In the genomic region with DNA sequence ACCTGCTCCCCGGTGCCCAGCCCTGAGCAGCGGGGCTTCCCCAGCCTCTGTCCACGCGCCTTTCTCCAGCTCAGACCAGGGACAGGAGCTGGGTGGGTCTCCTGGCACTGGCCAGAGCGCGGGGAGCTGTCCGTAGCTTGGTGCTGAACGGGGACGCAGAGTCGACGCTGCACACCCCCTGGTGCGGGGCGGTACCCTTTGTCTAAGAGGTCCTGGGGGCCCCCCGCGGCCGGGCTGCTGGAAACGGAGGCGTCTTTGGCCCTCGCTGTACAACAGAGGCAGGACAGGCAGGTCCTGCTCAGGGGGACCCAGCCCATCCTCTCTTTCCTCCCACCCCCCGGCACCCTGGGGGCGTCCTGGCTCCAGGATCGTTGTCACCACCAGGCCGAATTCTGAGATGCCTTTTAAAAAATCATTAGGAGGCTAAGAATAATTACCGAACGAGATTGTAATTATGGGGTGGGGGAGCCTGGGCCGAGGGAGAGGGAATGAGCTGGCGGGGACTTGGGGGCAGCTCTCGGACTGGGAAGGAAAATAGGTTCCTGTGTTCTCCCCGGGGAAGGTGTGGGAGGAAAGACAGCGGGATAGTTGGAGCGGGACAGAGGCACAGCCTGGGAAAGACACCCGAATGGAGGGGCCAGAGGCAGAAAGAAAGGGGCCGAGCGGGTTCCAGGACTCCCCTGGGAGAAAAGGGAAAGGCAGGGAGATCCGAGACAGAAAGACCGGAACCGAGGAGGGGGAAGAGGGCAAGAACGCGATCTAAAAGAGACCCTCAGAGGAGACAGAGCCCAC, we compare ENCODE assay signal across 9 cellular contexts. TPM values are rescaled to one million over a fixed set of nuclear protein-coding genes. Genes with fewer than 3 reads are reported as not detected.
DNase-seq lines count a peak whose midpoint lies in the region; ATAC-seq and TF ChIP-seq lines count a peak whose summit lies in the region.
"Had no signal": no experiment of that assay in that cellular context is flagged by ENCODE, and none has a peak within 500 bp of the region (broad histone marks: within the 10 kb centered on the region; RNA-seq: fewer than 3 reads in every experiment).

No MANE protein-coding gene starts in this region.

- H2AFZ ChIP-seq in IMR-90 (replicated peaks; ENCODE audit: low read length, poor library complexity), result no peak overlapping the region

- H3K9me1 ChIP-seq in IMR-90 (ENCODE audit: insufficient read depth, low read length), result no peaks in the 10 kb centered on the region; the same call in 1 of the 2 replicates

- ATAC-seq in IMR-90 (ENCODE audit: low read depth) (peak; percentile 89), body of pancreas (peak; percentile 34), HG03095 (IDR thresholded peaks at IDR 0.05; ENCODE audit: unreplicated experiment) (no peak)

- H3K23ac ChIP-seq in IMR-90 (ENCODE audit: low read depth, low read length), result no peak overlapping the region; the same call in 1 of the 2 replicates

- no peak overlapping the region for H3K9ac ChIP-seq in IMR-90 (ENCODE audit: low read depth, low read length)
- no peak overlapping the region for H3K9ac ChIP-seq in liver (ENCODE audit: low read depth in 1 of 2, low read length in 2 of 2)

- TF ChIP-seq CTCF in IMR-90 (conservative IDR thresholded peaks at IDR 0.05; ENCODE audit: low read depth, low read length) (no peak), body of pancreas (IDR thresholded peaks at IDR 0.05) (no peak), liver (IDR thresholded peaks at IDR 0.05; ENCODE audit: low read depth, low read length, missing input control) (no peak)

- no peak overlapping the region for H2AK5ac ChIP-seq in IMR-90 (ENCODE audit: low read depth, low read length)

- peaks cover 16% of the 10 kb centered on the region; the same call in 1 of the 2 replicates for H3K9me3 ChIP-seq in IMR-90 (ENCODE audit: control insufficient read depth, insufficient read depth, low read length)
- no peaks in the 10 kb centered on the region for H3K9me3 ChIP-seq in body of pancreas
- peaks cover 0 to under 1% (median 0%) of the 10 kb centered on the region in 4 donors for H3K9me3 ChIP-seq in liver (ENCODE audit: control insufficient read depth in 4 of 4, low read length in 3 of 4)

- H3K4me1 ChIP-seq in IMR-90 (ENCODE audit: control insufficient read depth, insufficient read depth, low read length) (peaks cover 3% of the 10 kb centered on the region; the same call in 1 of the 2 replicates), body of pancreas (peaks cover 56% of the 10 kb centered on the region), liver (ENCODE audit: control insufficient read depth in 4 of 4, insufficient read depth in 4 of 4, low read length in 3 of 4) (peaks cover 9 to 59% (median 25%) of the 10 kb centered on the region in 4 donors)

- no peak overlapping the region for H3K18ac ChIP-seq in IMR-90 (ENCODE audit: low read depth, low read length)

- H3K27me3 ChIP-seq in IMR-90 (ENCODE audit: control insufficient read depth, insufficient read depth, low read length) (peaks cover 83% of the 10 kb centered on the region), body of pancreas (peaks cover 0 to 58% of the 10 kb centered on the region in 2 donors), liver (ENCODE audit: control insufficient read depth in 4 of 4, insufficient read depth in 4 of 4, low read length in 3 of 4) (peaks cover 23 to 29% (median 27%) of the 10 kb centered on the region in 4 donors)

- H4K91ac ChIP-seq in IMR-90 (ENCODE audit: insufficient read depth, low read depth, low read length), result no peak overlapping the region

- no peak overlapping the region for H2BK5ac ChIP-seq in IMR-90 (ENCODE audit: low read depth, low read length, poor library complexity, severe bottlenecking)

- H3K4ac ChIP-seq in IMR-90 (ENCODE audit: low read depth, low read length), result no peak overlapping the region

- no peak overlapping the region for H4K8ac ChIP-seq in IMR-90 (ENCODE audit: low read depth in 2 of 2, low read length in 2 of 2)

- H4K5ac ChIP-seq in IMR-90 (ENCODE audit: low read depth, low read length), result no peak overlapping the region

- in situ Hi-C loops in IMR-90 (cut with MboI; ENCODE audit: low sequenced_read_pairs), result no loop called here

- no peaks in the 10 kb centered on the region; a peak in 1 of 4 replicates for H3K79me1 ChIP-seq in IMR-90 (ENCODE audit: low read depth in 1 of 2, low read length in 2 of 2)

- 0% methylated on average over 8 of the region's 39 CpGs; no CpG with 5 or more reads in 1 of the 2 experiments for WGBS in IMR-90 (ENCODE audit: extremely low coverage in 2 of 2, insufficient read length in 1 of 2), 2 experiments
- 4 to 13% methylated on average over 20 to 39 of the region's 39 CpGs for WGBS in body of pancreas, 2 donors
- 10% methylated on average over 39 of the region's 39 CpGs for WGBS in liver

- POLR2A ChIA-PET in IMR-90 (lab: Charles Lee; ENCODE audit: unreplicated experiment), result no interaction called here

- no TSS peak for BruUV-seq in IMR-90 (replicated peaks; lab: Mats Ljungman, UMichigan)

- H2AK9ac ChIP-seq in IMR-90 (replicated peaks; ENCODE audit: low read depth, low read length, poor library complexity), result no peak overlapping the region

- no peak overlapping the region for H2BK15ac ChIP-seq in IMR-90 (ENCODE audit: low read depth, low read length)

- no peak overlapping the region for H2BK120ac ChIP-seq in IMR-90 (ENCODE audit: low read depth, low read length)

- no peak for TF ChIP-seq POLR2A in IMR-90 (IDR thresholded peaks at IDR 0.05; ENCODE audit: low read depth, low read length)
- TF ChIP-seq POLR2A in body of pancreas (IDR thresholded peaks at IDR 0.05), result no peak

- no peak overlapping the region for H3K56ac ChIP-seq in IMR-90 (ENCODE audit: extremely low read depth, insufficient read depth, low read length)

- H3K27ac ChIP-seq in IMR-90 (ENCODE audit: insufficient read depth, low read length) (no peak overlapping the region), body of pancreas (no peak overlapping the region), liver (ENCODE audit: low read depth in 1 of 2, low read length in 2 of 2) (no peak overlapping the region)

- CTCF ChIA-PET in IMR-90 (lab: Yijun Ruan, JAX), result no interaction called here

- no peak overlapping the region for H2BK20ac ChIP-seq in IMR-90 (ENCODE audit: low read depth, low read length)

- TF ChIP-seq RAD21 in IMR-90 (IDR thresholded peaks at IDR 0.05; ENCODE audit: low read length), result no peak
- no peak for TF ChIP-seq RAD21 in liver (IDR thresholded peaks at IDR 0.05)

- peaks cover 28% of the 10 kb centered on the region for H4K20me1 ChIP-seq in IMR-90 (ENCODE audit: insufficient read depth, low read length)

- H3K4me2 ChIP-seq in IMR-90 (ENCODE audit: low read depth, low read length), result no peak overlapping the region

- intact Hi-C loops in IMR-90 (cut with micrococcal nuclease), result no loop called here
- intact Hi-C loops in body of pancreas (cut with DNase I), result no loop called here

- H3K4me3 ChIP-seq in IMR-90 (ENCODE audit: insufficient read depth, low read depth, low read length), result no peak overlapping the region
- H3K4me3 ChIP-seq in body of pancreas, result no peak overlapping the region
- H3K4me3 ChIP-seq in liver (ENCODE audit: low read depth in 1 of 3, low read length in 3 of 3), result no peak overlapping the region

- no peaks in the 10 kb centered on the region for H3K36me3 ChIP-seq in IMR-90 (ENCODE audit: control insufficient read depth, insufficient read depth, low read length)
- no peaks in the 10 kb centered on the region for H3K36me3 ChIP-seq in body of pancreas (replicated peaks in 1 of 2; ENCODE audit: insufficient read depth in 1 of 2, low read depth in 2 of 2)
- no peaks in the 10 kb centered on the region for H3K36me3 ChIP-seq in liver (ENCODE audit: control insufficient read depth in 4 of 4, insufficient read depth in 3 of 4, low read depth in 1 of 4, low read length in 3 of 4)

- dilution Hi-C loops in IMR-90 (cut with HindIII; ENCODE audit: low sequenced_read_pairs, unreplicated experiment), result no loop called here

- DNase-seq in AG08395 (ENCODE audit: low spot score) (peak; percentile 82), IMR-90 (peak; percentile 51), body of pancreas (peak; percentile 46 to 59 (median 50)), NCI-H345 (lab: John Stamatoyannopoulos, UW) (no peak), NCI-H526 treated with DMSO at 0.1 percent for 48 hours (lab: John Stamatoyannopoulos, UW) (no peak), NCI-H345 treated with DMSO at 0.1 percent for 48 hours (lab: John Stamatoyannopoulos, UW; ENCODE audit: unreplicated experiment) (no peak)

- H3K14ac ChIP-seq in IMR-90 (replicated peaks; ENCODE audit: low read depth, low read length), result no peak overlapping the region

TF ChIP-seq in IMR-90, 13 proteins besides CTCF, POLR2A, EP300 and RAD21:
- TF ChIP-seq BHLHE40 (IDR thresholded peaks at IDR 0.05; ENCODE audit: low read depth, low read length) (no peak), RFX5 (IDR thresholded peaks at IDR 0.05; ENCODE audit: low read depth, low read length) (no peak), MXI1 (IDR thresholded peaks at IDR 0.05; ENCODE audit: borderline replicate concordance, low read depth, low read length) (peak; percentile 75)

RNA-seq across cellular contexts. Expression of gene SKOR1, which starts 4.1 kb away (rescaled TPM):
- not detected in 2 replicates for total RNA-seq in IMR-90 (2012; rRNA removed)
- 0.03 and 0.06 TPM in 2 replicates for polyA plus RNA-seq in IMR-90 (2012; rRNA removed)
- polyA plus RNA-seq in IMR-90 (2012; cell fraction: cytosol; rRNA removed), result 0.07 TPM in 1 of 2 replicates, not detected in the other
- 0.21 and 0.52 TPM in 2 replicates for polyA plus RNA-seq in IMR-90 (2012; cell fraction: nucleus; rRNA removed; ENCODE audit: low replicate concordance)
- under 1 TPM; under 0.01 to 0.78 TPM for total RNA-seq in body of pancreas
- total RNA-seq in liver, result under 1 TPM; 0.05 to 0.17 TPM
- under 1 TPM in 1 of 2 donors, not detected in 1; 0.02 TPM for polyA plus RNA-seq in liver

RNA-seq across cellular contexts. Expression of gene RNU6-1, which starts 18.7 kb away (rescaled TPM):
- total RNA-seq in IMR-90 (2012; rRNA removed) (not detected in 2 replicates), body of pancreas (not detected), liver (not detected)
- polyA plus RNA-seq in IMR-90 (2012; rRNA removed) (not detected in 2 replicates), liver (not detected)
- not detected in 2 replicates for polyA plus RNA-seq in IMR-90 (2012; cell fraction: cytosol; rRNA removed)
- polyA plus RNA-seq in IMR-90 (2012; cell fraction: nucleus; rRNA removed; ENCODE audit: low replicate concordance), result not detected in 2 replicates
- polyA plus RNA-seq: adipose tissue had no signal

Comparison
In these comparisons a context has a peak if more than half of its experiments do, and no peak if none do; other contexts are left out.
1. DNase-seq: peak in AG08395 (single experiment), IMR-90 (single experiment) and body of pancreas (4 of 4); none in NCI-H345 (single experiment), NCI-H526 treated with DMSO at 0.1 percent for 48 hours (single experiment) and NCI-H345 treated with DMSO at 0.1 percent for 48 hours (single experiment).